In genomic region chr19:53869805-53870484, GRCh38 we compare ENCODE assay signal across 6 cellular contexts. TPM values are rescaled to one million over a fixed set of nuclear protein-coding genes. Genes with fewer than 3 reads are reported as not detected.
DNase-seq lines count a peak whose midpoint lies in the region; ATAC-seq and TF ChIP-seq lines count a peak whose summit lies in the region.
"Not testable (repeated sequence)": the region's sequence is repeated elsewhere in the genome, so short reads cannot be mapped to it uniquely, and the experiment has no call there.

No MANE protein-coding gene starts in this region.

- H3K27me3 ChIP-seq in IMR-90 (ENCODE audit: control insufficient read depth, insufficient read depth, low read length); liver (ENCODE audit: control insufficient read depth in 4 of 4, insufficient read depth in 4 of 4, low read length in 3 of 4): not testable (repeated sequence)

- in situ Hi-C loops in IMR-90 (cut with MboI; ENCODE audit: low sequenced_read_pairs): loop anchor here (10.0 kb wide), 1 partner anchor 585 kb away; no protein-coding TSS in a partner anchor

- H3K9me3 ChIP-seq in IMR-90 (ENCODE audit: control insufficient read depth, insufficient read depth, low read length); liver (ENCODE audit: control insufficient read depth in 4 of 4, low read length in 3 of 4): not testable (repeated sequence)

- H3K4me3 Mint-ChIP-seq in activated T-helper 1 cell treated with anti-CD3 and anti-CD28 coated beads, Interleukin-12 subunit alpha, Interleukin-12 subunit beta, Interleukin-2, Interleukin-4 antibody, amounts not matched to agents 30 ng/mL and 10 ng/mL and 1 ng/mL, durations not matched to agents 14 hours and 24 hours and 36 hours: peak overlapping the region; percentile 87
- peak overlapping the region; percentile 96 to 99 for H3K4me3 Mint-ChIP-seq in effector memory CD8-positive, alpha-beta T cell

- H3K23ac ChIP-seq in IMR-90 (ENCODE audit: low read depth, low read length): peak overlapping the region; percentile 87; the same call in 1 of the 2 replicates

- POLR2A ChIA-PET in IMR-90 (lab: Charles Lee; ENCODE audit: unreplicated experiment): not testable (repeated sequence)

- peaks cover 7 to 55% of the 10 kb centered on the region in 2 experiments for H3K79me1 ChIP-seq in IMR-90 (ENCODE audit: low read depth in 1 of 2, low read length in 2 of 2)

- CTCF ChIA-PET in IMR-90 (lab: Yijun Ruan, JAX): not testable (repeated sequence)

- H4K8ac ChIP-seq in IMR-90 (ENCODE audit: low read depth in 2 of 2, low read length in 2 of 2): peak overlapping the region; percentile 11 to 92; a peak in 2 of 4 replicates

- not testable (repeated sequence) for TF ChIP-seq POLR2A in IMR-90 (IDR thresholded peaks at IDR 0.05; ENCODE audit: low read depth, low read length)

- H3K14ac ChIP-seq in IMR-90 (replicated peaks; ENCODE audit: low read depth, low read length): peak overlapping the region; percentile 100

- peaks cover 60% of the 10 kb centered on the region for H3K4me1 Mint-ChIP-seq in activated T-helper 1 cell treated with anti-CD3 and anti-CD28 coated beads, Interleukin-12 subunit alpha, Interleukin-12 subunit beta, Interleukin-2, Interleukin-4 antibody, amounts not matched to agents 30 ng/mL and 10 ng/mL and 1 ng/mL, durations not matched to agents 14 hours and 24 hours and 36 hours (ENCODE audit: low read depth)
- peaks cover 53 to 61% of the 10 kb centered on the region in 2 donors for H3K4me1 Mint-ChIP-seq in effector memory CD8-positive, alpha-beta T cell (ENCODE audit: low read depth in 2 of 2)

- intact Hi-C loops in IMR-90 (cut with micrococcal nuclease): loop anchor here (1.0 to 10.0 kb wide), 2 partner anchors 235 to 267 kb away; partner anchors contain the start of genes CNOT3, NDUFA3 and OSCAR
- intact Hi-C loops in activated T-helper 1 cell treated with anti-CD3 and anti-CD28 coated beads, Interleukin-12 subunit alpha, Interleukin-12 subunit beta, Interleukin-2, Interleukin-4 antibody, amounts not matched to agents 30 ng/mL and 10 ng/mL and 1 ng/mL, durations not matched to agents 14 hours and 24 hours and 36 hours (cut with micrococcal nuclease): loop anchor here (1.0 to 10.0 kb wide), 10 partner anchors 9 to 1727 kb away; partner anchors contain the start of genes FIZ1, LENG8, NDUFA3 and OSCAR

- H2AK9ac ChIP-seq in IMR-90 (replicated peaks; ENCODE audit: low read depth, low read length, poor library complexity): peak overlapping the region; percentile 100

- peak overlapping the region; percentile 61 for H3K56ac ChIP-seq in IMR-90 (ENCODE audit: extremely low read depth, insufficient read depth, low read length)

- H3K9ac ChIP-seq in IMR-90 (ENCODE audit: low read depth, low read length): peak overlapping the region; percentile 98
- not testable (repeated sequence) for H3K9ac ChIP-seq in liver (ENCODE audit: low read depth in 1 of 2, low read length in 2 of 2)

- dilution Hi-C loops in IMR-90 (cut with HindIII; ENCODE audit: low sequenced_read_pairs, unreplicated experiment): not testable (repeated sequence)

- not testable (repeated sequence) for TF ChIP-seq RAD21 in IMR-90 (IDR thresholded peaks at IDR 0.05; ENCODE audit: low read length); liver (IDR thresholded peaks at IDR 0.05)

- peak overlapping the region; percentile 89 for H3K27ac Mint-ChIP-seq in activated T-helper 1 cell treated with anti-CD3 and anti-CD28 coated beads, Interleukin-12 subunit alpha, Interleukin-12 subunit beta, Interleukin-2, Interleukin-4 antibody, amounts not matched to agents 30 ng/mL and 10 ng/mL and 1 ng/mL, durations not matched to agents 14 hours and 24 hours and 36 hours
- H3K27ac Mint-ChIP-seq in effector memory CD8-positive, alpha-beta T cell: peak overlapping the region; percentile 100

- H3K9me3 Mint-ChIP-seq in activated T-helper 1 cell treated with anti-CD3 and anti-CD28 coated beads, Interleukin-12 subunit alpha, Interleukin-12 subunit beta, Interleukin-2, Interleukin-4 antibody, amounts not matched to agents 30 ng/mL and 10 ng/mL and 1 ng/mL, durations not matched to agents 14 hours and 24 hours and 36 hours; effector memory CD8-positive, alpha-beta T cell: not testable (repeated sequence)

- H3K36me3 ChIP-seq in IMR-90 (ENCODE audit: control insufficient read depth, insufficient read depth, low read length) (peaks cover 31% of the 10 kb centered on the region), liver (ENCODE audit: control insufficient read depth in 4 of 4, insufficient read depth in 3 of 4, low read depth in 1 of 4, low read length in 3 of 4) (peaks cover 3 to 15% (median 9%) of the 10 kb centered on the region in 4 donors)

- H3K36me3 Mint-ChIP-seq in activated T-helper 1 cell treated with anti-CD3 and anti-CD28 coated beads, Interleukin-12 subunit alpha, Interleukin-12 subunit beta, Interleukin-2, Interleukin-4 antibody, amounts not matched to agents 30 ng/mL and 10 ng/mL and 1 ng/mL, durations not matched to agents 14 hours and 24 hours and 36 hours (ENCODE audit: low read depth): peaks cover 29% of the 10 kb centered on the region
- peaks cover 99% of the 10 kb centered on the region for H3K36me3 Mint-ChIP-seq in effector memory CD8-positive, alpha-beta T cell (ENCODE audit: insufficient read depth)

- peak overlapping the region; percentile 89 for H2BK5ac ChIP-seq in IMR-90 (ENCODE audit: low read depth, low read length, poor library complexity, severe bottlenecking)

- H3K4me3 ChIP-seq in IMR-90 (ENCODE audit: insufficient read depth, low read depth, low read length): peak overlapping the region; percentile 95
- H3K4me3 ChIP-seq in liver (ENCODE audit: low read depth in 1 of 3, low read length in 3 of 3): peak overlapping the region; percentile 44 to 71 (median 45)
- H3K4me3 ChIP-seq in retinal pigment epithelial cell (ENCODE audit: low read length): peak overlapping the region; percentile 80

- H2BK120ac ChIP-seq in IMR-90 (ENCODE audit: low read depth, low read length): peak overlapping the region; percentile 39

- DNase-seq in IMR-90; activated T-helper 1 cell treated with anti-CD3 and anti-CD28 coated beads, Interleukin-12 subunit alpha, Interleukin-12 subunit beta, Interleukin-2, Interleukin-4 antibody, amounts not matched to agents 30 ng/mL and 10 ng/mL and 1 ng/mL, durations not matched to agents 14 hours and 24 hours and 36 hours (ENCODE audit: low spot score); effector memory CD8-positive, alpha-beta T cell; retinal pigment epithelial cell (ENCODE audit: low read depth): not testable (repeated sequence)

- peak overlapping the region; percentile 93 for H4K91ac ChIP-seq in IMR-90 (ENCODE audit: insufficient read depth, low read depth, low read length)

- WGBS in IMR-90 (ENCODE audit: extremely low coverage in 2 of 2, insufficient read length in 1 of 2), 2 experiments: no CpG with 5 or more reads among the region's 24 CpGs
- 4% methylated on average over 24 of the region's 24 CpGs for WGBS in liver

- peaks cover 12% of the 10 kb centered on the region; the same call in 1 of the 2 replicates for H3K9me1 ChIP-seq in IMR-90 (ENCODE audit: insufficient read depth, low read length)

- peak overlapping the region; percentile 99 for H3K4me2 ChIP-seq in IMR-90 (ENCODE audit: low read depth, low read length)

- not testable (repeated sequence) for H3K27me3 Mint-ChIP-seq in activated T-helper 1 cell treated with anti-CD3 and anti-CD28 coated beads, Interleukin-12 subunit alpha, Interleukin-12 subunit beta, Interleukin-2, Interleukin-4 antibody, amounts not matched to agents 30 ng/mL and 10 ng/mL and 1 ng/mL, durations not matched to agents 14 hours and 24 hours and 36 hours (ENCODE audit: insufficient read depth); effector memory CD8-positive, alpha-beta T cell

- H3K27ac ChIP-seq in 22Rv1 (peak overlapping the region; percentile 93), IMR-90 (ENCODE audit: insufficient read depth, low read length) (peak overlapping the region; percentile 97), liver (ENCODE audit: low read depth in 1 of 2, low read length in 2 of 2) (peak overlapping the region; percentile 72 to 80)

- H3K18ac ChIP-seq in IMR-90 (ENCODE audit: low read depth, low read length): peak overlapping the region; percentile 97

- TF ChIP-seq CTCF in 22Rv1 (IDR thresholded peaks at IDR 0.05); IMR-90 (conservative IDR thresholded peaks at IDR 0.05; ENCODE audit: low read depth, low read length); liver (IDR thresholded peaks at IDR 0.05; ENCODE audit: low read depth, low read length, missing input control); retinal pigment epithelial cell (conservative IDR thresholded peaks at IDR 0.05; ENCODE audit: low read depth, low read length): not testable (repeated sequence)

- BruUV-seq in IMR-90 (replicated peaks; lab: Mats Ljungman, UMichigan): not testable (repeated sequence)

- H4K20me1 ChIP-seq in IMR-90 (ENCODE audit: insufficient read depth, low read length): peaks cover 44% of the 10 kb centered on the region

- H2BK15ac ChIP-seq in IMR-90 (ENCODE audit: low read depth, low read length): 0 out of 3 replicates have a peak overlapping the region, but pooled peaks have one; percentile 62

- H4K5ac ChIP-seq in IMR-90 (ENCODE audit: low read depth, low read length): peak overlapping the region; percentile 95

- peak overlapping the region; percentile 99 for H3K4ac ChIP-seq in IMR-90 (ENCODE audit: low read depth, low read length)

- 0 out of 2 replicates have a peak overlapping the region, but pooled peaks have one; percentile 16 for H2BK20ac ChIP-seq in IMR-90 (ENCODE audit: low read depth, low read length)

- not testable (repeated sequence) for ATAC-seq in IMR-90 (ENCODE audit: low read depth); effector memory CD8-positive, alpha-beta T cell (replicated peaks)

- peak overlapping the region; percentile 99 for H2AK5ac ChIP-seq in IMR-90 (ENCODE audit: low read depth, low read length)

- not testable (repeated sequence) for H3K4me1 ChIP-seq in IMR-90 (ENCODE audit: control insufficient read depth, insufficient read depth, low read length)
- H3K4me1 ChIP-seq in liver (ENCODE audit: control insufficient read depth in 4 of 4, insufficient read depth in 4 of 4, low read length in 3 of 4): peaks cover 0 to 18% (median 8%) of the 10 kb centered on the region in 4 donors

- H2AFZ ChIP-seq in IMR-90 (replicated peaks; ENCODE audit: low read length, poor library complexity): peak overlapping the region; percentile 86

RNA-seq across cellular contexts. Expression of gene MYADM, which starts 2.3 kb away (rescaled TPM):
- total RNA-seq in IMR-90 (2012; rRNA removed) (4.8 and 5.3 TPM in 2 replicates), liver (1 to 10 TPM; 2.6 to 4.4 TPM)
- polyA plus RNA-seq in IMR-90 (2012; rRNA removed) (96.1 and 112 TPM in 2 replicates), liver (10 to 100 TPM in 1 of 2 donors, 1 to 10 TPM in 1; 8.8 to 28.0 TPM)
- polyA plus RNA-seq in IMR-90 (2012; cell fraction: cytosol; rRNA removed): 53.9 and 155 TPM in 2 replicates
- 67.8 and 150 TPM in 2 replicates for polyA plus RNA-seq in IMR-90 (2012; cell fraction: nucleus; rRNA removed; ENCODE audit: low replicate concordance)
- total RNA-seq in activated T-helper 1 cell treated with anti-CD3 and anti-CD28 coated beads, Interleukin-12 subunit alpha, Interleukin-12 subunit beta, Interleukin-2, Interleukin-4 antibody, amounts not matched to agents 30 ng/mL and 10 ng/mL and 1 ng/mL, durations not matched to agents 14 hours and 24 hours and 36 hours: 58.8 and 63.1 TPM in 2 replicates

RNA-seq across cellular contexts. Expression of gene PRKCG, which starts 12.1 kb away (rescaled TPM):
- total RNA-seq in IMR-90 (2012; rRNA removed) (not detected in 2 replicates), liver (under 1 TPM in 1 of 2 donors, not detected in 1; 0.09 TPM)
- polyA plus RNA-seq in IMR-90 (2012; rRNA removed) (0.04 TPM in 1 of 2 replicates, not detected in the other), liver (not detected)
- polyA plus RNA-seq in IMR-90 (2012; cell fraction: cytosol; rRNA removed): 0.01 and 0.04 TPM in 2 replicates
- 0.28 and 0.65 TPM in 2 replicates for polyA plus RNA-seq in IMR-90 (2012; cell fraction: nucleus; rRNA removed; ENCODE audit: low replicate concordance)
- not detected in 2 replicates for total RNA-seq in activated T-helper 1 cell treated with anti-CD3 and anti-CD28 coated beads, Interleukin-12 subunit alpha, Interleukin-12 subunit beta, Interleukin-2, Interleukin-4 antibody, amounts not matched to agents 30 ng/mL and 10 ng/mL and 1 ng/mL, durations not matched to agents 14 hours and 24 hours and 36 hours

RNA-seq across cellular contexts. Expression of gene CACNG7, which starts 39.1 kb away (rescaled TPM):
- total RNA-seq in IMR-90 (2012; rRNA removed) (under 0.01 and 0.36 TPM in 2 replicates), liver (not detected)
- polyA plus RNA-seq in IMR-90 (2012; rRNA removed) (6.7 and 7.7 TPM in 2 replicates), liver (not detected)
- polyA plus RNA-seq in IMR-90 (2012; cell fraction: cytosol; rRNA removed): 3.6 and 10.9 TPM in 2 replicates
- polyA plus RNA-seq in IMR-90 (2012; cell fraction: nucleus; rRNA removed; ENCODE audit: low replicate concordance): 9.8 and 16.2 TPM in 2 replicates
- not detected in 2 replicates for total RNA-seq in activated T-helper 1 cell treated with anti-CD3 and anti-CD28 coated beads, Interleukin-12 subunit alpha, Interleukin-12 subunit beta, Interleukin-2, Interleukin-4 antibody, amounts not matched to agents 30 ng/mL and 10 ng/mL and 1 ng/mL, durations not matched to agents 14 hours and 24 hours and 36 hours

RNA-seq across cellular contexts. Expression of gene NLRP12, which starts 45.8 kb away (rescaled TPM):
- total RNA-seq in IMR-90 (2012; rRNA removed) (not detected in 2 replicates), liver (1 to 10 TPM in 1 of 2 donors, under 1 TPM in 1; 0.98 to 1.8 TPM)
- polyA plus RNA-seq in IMR-90 (2012; rRNA removed) (not detected in 2 replicates), liver (under 1 TPM; 0.10 to 0.18 TPM)
- polyA plus RNA-seq in IMR-90 (2012; cell fraction: cytosol; rRNA removed): 0.06 TPM in 1 of 2 replicates, not detected in the other
- not detected in 2 replicates for polyA plus RNA-seq in IMR-90 (2012; cell fraction: nucleus; rRNA removed; ENCODE audit: low replicate concordance)
- not detected in 2 replicates for total RNA-seq in activated T-helper 1 cell treated with anti-CD3 and anti-CD28 coated beads, Interleukin-12 subunit alpha, Interleukin-12 subunit beta, Interleukin-2, Interleukin-4 antibody, amounts not matched to agents 30 ng/mL and 10 ng/mL and 1 ng/mL, durations not matched to agents 14 hours and 24 hours and 36 hours

Comparison
In these comparisons a context has a peak if more than half of its experiments do, and no peak if none do; other contexts are left out.
1. H3K4me3 ChIP-seq: peak in every context shown above with its lines; median percentile 95 in IMR-90; 80 in retinal pigment epithelial cell; 45 in liver.